8 cellular contexts compared by ENCODE assay signal in genomic region chr5:96079075-96079474, GRCh38.
DNase-seq lines count a peak whose midpoint lies in the region; ATAC-seq and TF ChIP-seq lines count a peak whose summit lies in the region.

No MANE protein-coding gene starts in this region.

- peak; percentile 78 for DNase-seq in AG09309 (ENCODE audit: low read depth)
- DNase-seq in adipocyte (ENCODE audit: low read depth), result peak; percentile 75
- no peak for DNase-seq in neural progenitor cell (ENCODE audit: low spot score)
- DNase-seq in GM13977 (ENCODE audit: low spot score), result no peak
- no peak for DNase-seq in ovary
- no peak for DNase-seq in NK-92 (lab: John Stamatoyannopoulos, UW; ENCODE audit: unreplicated experiment)

- no peak overlapping the region for H3K27ac Mint-ChIP-seq in neural progenitor cell

- H3K9me3 ChIP-seq in adipocyte (ENCODE audit: control insufficient read depth, low read length) (no peaks in the 10 kb centered on the region), neural progenitor cell (ENCODE audit: low read depth) (no peaks in the 10 kb centered on the region), ovary (no peaks in the 10 kb centered on the region)

- peak; percentile 87 for ATAC-seq in HG02610 (IDR thresholded peaks at IDR 0.05; ENCODE audit: unreplicated experiment)
- ATAC-seq in HG03565 (IDR thresholded peaks at IDR 0.05; ENCODE audit: unreplicated experiment), result no peak

- TF ChIP-seq CTCF in AG09309 (IDR thresholded peaks at IDR 0.05; ENCODE audit: control insufficient read depth, insufficient read depth, low read depth, low read length, missing control alignments) (no peak), neural progenitor cell (IDR thresholded peaks at IDR 0.05) (no peak), GM13977 (IDR thresholded peaks at IDR 0.05; ENCODE audit: extremely low read depth, insufficient read depth, missing control alignments) (no peak), ovary (IDR thresholded peaks at IDR 0.05) (no peak)

- no peaks in the 10 kb centered on the region for H4K20me1 ChIP-seq in neural progenitor cell (ENCODE audit: low read depth)

- H3K27me3 ChIP-seq in adipocyte (replicated peaks; ENCODE audit: control insufficient read depth, insufficient read depth, low read length) (no peaks in the 10 kb centered on the region), neural progenitor cell (no peaks in the 10 kb centered on the region), ovary (no peaks in the 10 kb centered on the region)

- H3F3A ChIP-seq in neural progenitor cell (ENCODE audit: low read depth), result no peaks in the 10 kb centered on the region

- H3K36me3 Mint-ChIP-seq in neural progenitor cell, result no peaks in the 10 kb centered on the region

- H3K79me2 ChIP-seq in neural progenitor cell (ENCODE audit: low read depth), result no peaks in the 10 kb centered on the region

- intact Hi-C loops in ovary (cut with DNase I), result no loop called here

- no peaks in the 10 kb centered on the region for H3K9me3 Mint-ChIP-seq in neural progenitor cell

- no peak overlapping the region for H3K4me2 ChIP-seq in neural progenitor cell

- H3K9ac ChIP-seq in adipocyte (ENCODE audit: low read length) (peak overlapping the region; percentile 59), neural progenitor cell (no peak overlapping the region)

- peaks cover 36% of the 10 kb centered on the region for H3K4me1 ChIP-seq in adipocyte (ENCODE audit: control insufficient read depth, insufficient read depth, low read length)
- H3K4me1 ChIP-seq in neural progenitor cell, result no peaks in the 10 kb centered on the region
- H3K4me1 ChIP-seq in ovary (ENCODE audit: insufficient read depth), result no peaks in the 10 kb centered on the region

- H3K4me3 Mint-ChIP-seq in neural progenitor cell, result peak overlapping the region; percentile 46

- H2AFZ ChIP-seq in neural progenitor cell (replicated peaks), result no peak overlapping the region

- H3K36me3 ChIP-seq in adipocyte (ENCODE audit: control insufficient read depth, insufficient read depth, low read length, severe bottlenecking), result no peaks in the 10 kb centered on the region
- H3K36me3 ChIP-seq in neural progenitor cell, result no peaks in the 10 kb centered on the region
- H3K36me3 ChIP-seq in ovary, result no peaks in the 10 kb centered on the region

- no peak for TF ChIP-seq EP300 in ovary (IDR thresholded peaks at IDR 0.05)

- no peak for TF ChIP-seq POLR2A in ovary (IDR thresholded peaks at IDR 0.05)

- in situ Hi-C loops in GM13977 (cut with MboI; ENCODE audit: low pct_unique_long_range_greater_than_20kb, low sequenced_read_pairs, unreplicated experiment), result no loop called here

- no peak overlapping the region for H3K4me3 ChIP-seq in AG09309 (ENCODE audit: control insufficient read depth, low read depth, low read length)
- H3K4me3 ChIP-seq in adipocyte (ENCODE audit: low read length), result peak overlapping the region; percentile 23
- no peak overlapping the region for H3K4me3 ChIP-seq in neural progenitor cell
- H3K4me3 ChIP-seq in ovary, result no peak overlapping the region

- H3K4me1 Mint-ChIP-seq in neural progenitor cell, result no peaks in the 10 kb centered on the region

- no peak overlapping the region for H3K27ac ChIP-seq in neural progenitor cell
- no peak overlapping the region for H3K27ac ChIP-seq in ovary

- H3K27me3 Mint-ChIP-seq in neural progenitor cell (ENCODE audit: insufficient read depth, low read depth), result peaks cover 2% of the 10 kb centered on the region

Comparison
In these comparisons a context has a peak if more than half of its experiments do, and no peak if none do; other contexts are left out.
1. DNase-seq: peak in AG09309 (single experiment) and adipocyte (single experiment); none in neural progenitor cell (single experiment), GM13977 (single experiment), ovary (0 of 5) and NK-92 (single experiment).